In genomic region chr2:224426650-224427049, GRCh38 we compare ENCODE assay signal across 27 cellular contexts. TPM values are rescaled to one million over a fixed set of nuclear protein-coding genes. Genes with fewer than 3 reads are reported as not detected.
"Had no signal": no experiment of that assay in that cellular context is flagged by ENCODE, and none has a peak within 500 bp of the region (broad histone marks: within the 10 kb centered on the region; RNA-seq: fewer than 3 reads in every experiment).

No MANE protein-coding gene starts in this region.

- DNase-seq: activated CD4-positive, alpha-beta memory T cell treated with anti-CD3 and anti-CD28 coated beads, Interleukin-2, amount 10 ng/mL, durations not matched to agents 7 days and 5 days; activated CD4-positive, alpha-beta T cell treated with anti-CD3 and anti-CD28 coated beads for 1 hour; activated CD4-positive, alpha-beta T cell treated with anti-CD3 and anti-CD28 coated beads, Interleukin-2, amount 10 ng/mL, durations not matched to agents 7 days and 5 days; activated CD8-positive, alpha-beta memory T cell treated with anti-CD3 and anti-CD28 coated beads, Interleukin-2, amount 50 U/mL, for 48 hours; activated gamma-delta T cell; activated naive CD4-positive, alpha-beta T cell treated with anti-CD3 and anti-CD28 coated beads, Interleukin-2, amount 10 ng/mL, durations not matched to agents 7 days and 5 days; activated naive CD8-positive, alpha-beta T cell treated with anti-CD3 and anti-CD28 coated beads, Interleukin-2, amount 10 ng/mL, durations not matched to agents 7 days and 5 days; activated T-cell treated with anti-CD3 and anti-CD28 coated beads, Interleukin-2, amount 50 U/mL, for 24 hours; cerebellar nuclear complex; colonic mucosa; effector CD8-positive, alpha-beta T cell; esophagus squamous epithelium; foreskin melanocyte; left lung; nephron progenitor cell; pancreas; psoas muscle; stimulated activated CD4-positive, alpha-beta T cell treated with anti-CD3 and anti-CD28 coated beads, Interleukin-1b, Interleukin-23, amount 100 ng/mL, for 48 hours; stimulated activated CD4-positive, alpha-beta T cell treated with anti-CD3 and anti-CD28 coated beads, Interleukin-4, amount 100 ng/mL, for 4 hours; stimulated activated CD8-positive, alpha-beta memory T cell treated with anti-CD3 and anti-CD28 coated beads, Interleukin-4, amount 100 ng/mL, for 48 hours; stomach; T1000; thyroid gland; upper lobe of left lung had no signal

- ATAC-seq: left lung; pancreas; psoas muscle; stimulated activated memory B cell treated with anti-CD40 and anti-IgM and Interleukin-4, amounts not matched to agents 10 μg/mL and 1 μg/mL and 100 μg/mL, for 72 hours had no signal

- H3K4me3 Mint-ChIP-seq: activated CD4-positive, alpha-beta memory T cell treated with anti-CD3 and anti-CD28 coated beads, Interleukin-2, amount 10 ng/mL, durations not matched to agents 7 days and 5 days; activated CD4-positive, alpha-beta T cell treated with anti-CD3 and anti-CD28 coated beads, Interleukin-2, amount 10 ng/mL, durations not matched to agents 7 days and 5 days; activated naive CD4-positive, alpha-beta T cell treated with anti-CD3 and anti-CD28 coated beads, Interleukin-2, amount 10 ng/mL, durations not matched to agents 7 days and 5 days; activated naive CD8-positive, alpha-beta T cell treated with anti-CD3 and anti-CD28 coated beads, Interleukin-2, amount 10 ng/mL, durations not matched to agents 7 days and 5 days; activated T-cell treated with anti-CD3 and anti-CD28 coated beads, Interleukin-2, amount 50 U/mL, for 24 hours; brain; nephron progenitor cell; stimulated activated memory B cell treated with anti-CD40 and anti-IgM and Interleukin-4, amounts not matched to agents 10 μg/mL and 1 μg/mL and 100 μg/mL, for 72 hours had no signal

- H3K9me3 Mint-ChIP-seq: activated CD4-positive, alpha-beta memory T cell treated with anti-CD3 and anti-CD28 coated beads, Interleukin-2, amount 10 ng/mL, durations not matched to agents 7 days and 5 days; activated naive CD4-positive, alpha-beta T cell treated with anti-CD3 and anti-CD28 coated beads, Interleukin-2, amount 10 ng/mL, durations not matched to agents 7 days and 5 days had no signal

- H3K27ac Mint-ChIP-seq: activated CD4-positive, alpha-beta memory T cell treated with anti-CD3 and anti-CD28 coated beads, Interleukin-2, amount 10 ng/mL, durations not matched to agents 7 days and 5 days; activated CD4-positive, alpha-beta T cell treated with anti-CD3 and anti-CD28 coated beads, Interleukin-2, amount 10 ng/mL, durations not matched to agents 7 days and 5 days; activated naive CD4-positive, alpha-beta T cell treated with anti-CD3 and anti-CD28 coated beads, Interleukin-2, amount 10 ng/mL, durations not matched to agents 7 days and 5 days; activated naive CD8-positive, alpha-beta T cell treated with anti-CD3 and anti-CD28 coated beads, Interleukin-2, amount 10 ng/mL, durations not matched to agents 7 days and 5 days; activated T-cell treated with anti-CD3 and anti-CD28 coated beads, Interleukin-2, amount 50 U/mL, for 24 hours; brain; nephron progenitor cell; stimulated activated memory B cell treated with anti-CD40 and anti-IgM and Interleukin-4, amounts not matched to agents 10 μg/mL and 1 μg/mL and 100 μg/mL, for 72 hours had no signal

- H3K36me3 Mint-ChIP-seq: activated naive CD4-positive, alpha-beta T cell treated with anti-CD3 and anti-CD28 coated beads, Interleukin-2, amount 10 ng/mL, durations not matched to agents 7 days and 5 days; brain had no signal

- H3K27me3 Mint-ChIP-seq: activated naive CD4-positive, alpha-beta T cell treated with anti-CD3 and anti-CD28 coated beads, Interleukin-2, amount 10 ng/mL, durations not matched to agents 7 days and 5 days had no signal

- H3K4me1 Mint-ChIP-seq: activated CD4-positive, alpha-beta memory T cell treated with anti-CD3 and anti-CD28 coated beads, Interleukin-2, amount 10 ng/mL, durations not matched to agents 7 days and 5 days; activated CD4-positive, alpha-beta T cell treated with anti-CD3 and anti-CD28 coated beads, Interleukin-2, amount 10 ng/mL, durations not matched to agents 7 days and 5 days; activated naive CD4-positive, alpha-beta T cell treated with anti-CD3 and anti-CD28 coated beads, Interleukin-2, amount 10 ng/mL, durations not matched to agents 7 days and 5 days; activated naive CD8-positive, alpha-beta T cell treated with anti-CD3 and anti-CD28 coated beads, Interleukin-2, amount 10 ng/mL, durations not matched to agents 7 days and 5 days; brain; nephron progenitor cell had no signal

RNA-seq across cellular contexts. Expression of gene FAM124B, which starts 24.7 kb away (rescaled TPM):
- total RNA-seq: smooth muscle cell had no signal
